In genomic region chr11:9662273-9662672, GRCh38 we compare ENCODE assay signal across 10 cellular contexts. TPM values are rescaled to one million over a fixed set of nuclear protein-coding genes. Genes with fewer than 3 reads are reported as not detected.
A peak's percentile ranks its signal among the peaks of the same experiment; 100 is the strongest.
DNase-seq lines count a peak whose midpoint lies in the region; TF ChIP-seq lines count a peak whose summit lies in the region.
"Had no signal": no experiment of that assay in that cellular context is flagged by ENCODE, and none has a peak within 500 bp of the region (broad histone marks: within the 10 kb centered on the region; RNA-seq: fewer than 3 reads in every experiment).

No MANE protein-coding gene starts in this region.

- intact Hi-C loops in activated CD4-positive, alpha-beta memory T cell treated with anti-CD3 and anti-CD28 coated beads for 36 hours (cut with micrococcal nuclease), result loop anchor here (5.0 kb wide), 1 partner anchor 95 kb away; no protein-coding TSS in a partner anchor
- intact Hi-C loops in left ventricle myocardium inferior (cut with micrococcal nuclease) (loop anchor here (10.0 kb wide), 1 partner anchor 53 kb away; no protein-coding TSS in a partner anchor), stomach (cut with DNase I; ENCODE audit: low total_unique reads) (no loop called here)

- no peak for TF ChIP-seq EP300 in stomach (IDR thresholded peaks at IDR 0.05)

- H3K9me3 ChIP-seq in left ventricle myocardium inferior (replicated peaks) (peaks cover 18% of the 10 kb centered on the region), stomach (peaks cover 0 to 7% (median 0%) of the 10 kb centered on the region in 4 donors)

- H3K27me3 Mint-ChIP-seq in activated CD4-positive, alpha-beta memory T cell treated with anti-CD3 and anti-CD28 coated beads, Interleukin-2, amount 10 ng/mL, durations not matched to agents 7 days and 5 days, result peaks cover 27% of the 10 kb centered on the region
- H3K27me3 Mint-ChIP-seq in activated CD4-positive, alpha-beta memory T cell treated with anti-CD3 and anti-CD28 coated beads for 36 hours, result peaks cover 28% of the 10 kb centered on the region

- H3K27ac Mint-ChIP-seq in activated CD4-positive, alpha-beta memory T cell treated with anti-CD3 and anti-CD28 coated beads, Interleukin-2, amount 10 ng/mL, durations not matched to agents 7 days and 5 days, result no peak overlapping the region
- H3K27ac Mint-ChIP-seq in activated CD4-positive, alpha-beta memory T cell treated with anti-CD3 and anti-CD28 coated beads for 36 hours, result no peak overlapping the region

- no peak overlapping the region for H3K4me3 ChIP-seq in left ventricle myocardium inferior
- no peak overlapping the region for H3K4me3 ChIP-seq in stomach

- H3K27me3 ChIP-seq in left ventricle myocardium inferior (ENCODE audit: low read depth), result no peaks in the 10 kb centered on the region
- no peaks in the 10 kb centered on the region for H3K27me3 ChIP-seq in stomach

- peaks cover 8% of the 10 kb centered on the region for H3K36me3 ChIP-seq in left ventricle myocardium inferior
- H3K36me3 ChIP-seq in stomach, result no peaks in the 10 kb centered on the region

- peaks cover 8% of the 10 kb centered on the region for H3K9me3 Mint-ChIP-seq in activated CD4-positive, alpha-beta memory T cell treated with anti-CD3 and anti-CD28 coated beads, Interleukin-2, amount 10 ng/mL, durations not matched to agents 7 days and 5 days
- H3K9me3 Mint-ChIP-seq in activated CD4-positive, alpha-beta memory T cell treated with anti-CD3 and anti-CD28 coated beads for 36 hours, result peaks cover 16% of the 10 kb centered on the region

- POLR2A ChIA-PET in activated CD4-positive, alpha-beta memory T cell treated with anti-CD3 and anti-CD28 coated beads, Interleukin-2, amount 10 ng/mL, durations not matched to agents 7 days and 5 days (lab: Charles Lee), result no interaction called here
- POLR2A ChIA-PET in activated CD4-positive, alpha-beta memory T cell treated with anti-CD3 and anti-CD28 coated beads for 36 hours (lab: Charles Lee), result no interaction called here

- peaks cover 21% of the 10 kb centered on the region for H3K4me1 Mint-ChIP-seq in activated CD4-positive, alpha-beta memory T cell treated with anti-CD3 and anti-CD28 coated beads, Interleukin-2, amount 10 ng/mL, durations not matched to agents 7 days and 5 days
- H3K4me1 Mint-ChIP-seq in activated CD4-positive, alpha-beta memory T cell treated with anti-CD3 and anti-CD28 coated beads for 36 hours (ENCODE audit: low read depth), result peaks cover 14% of the 10 kb centered on the region

- TF ChIP-seq CTCF in left ventricle myocardium inferior (IDR thresholded peaks at IDR 0.05; ENCODE audit: borderline replicate concordance) (no peak), stomach (IDR thresholded peaks at IDR 0.05) (no peak)

- CTCF ChIA-PET in activated CD4-positive, alpha-beta memory T cell treated with anti-CD3 and anti-CD28 coated beads, Interleukin-2, amount 10 ng/mL, durations not matched to agents 7 days and 5 days (lab: Charles Lee), result no interaction called here
- CTCF ChIA-PET in activated CD4-positive, alpha-beta memory T cell treated with anti-CD3 and anti-CD28 coated beads for 36 hours (lab: Charles Lee), result no interaction called here

- peak overlapping the region; percentile 97 for H3K27ac ChIP-seq in left ventricle myocardium inferior (replicated peaks)
- peak overlapping the region in 2 of 5 donors; percentile 95 to 98 for H3K27ac ChIP-seq in stomach

- TF ChIP-seq POLR2A in stomach (IDR thresholded peaks at IDR 0.05), result no peak

- peak overlapping the region; percentile 33 for H3K4me3 Mint-ChIP-seq in activated CD4-positive, alpha-beta memory T cell treated with anti-CD3 and anti-CD28 coated beads, Interleukin-2, amount 10 ng/mL, durations not matched to agents 7 days and 5 days
- H3K4me3 Mint-ChIP-seq in activated CD4-positive, alpha-beta memory T cell treated with anti-CD3 and anti-CD28 coated beads for 36 hours, result no peak overlapping the region

- peaks cover 9% of the 10 kb centered on the region for H3K36me3 Mint-ChIP-seq in activated CD4-positive, alpha-beta memory T cell treated with anti-CD3 and anti-CD28 coated beads, Interleukin-2, amount 10 ng/mL, durations not matched to agents 7 days and 5 days (ENCODE audit: low read depth)
- H3K36me3 Mint-ChIP-seq in activated CD4-positive, alpha-beta memory T cell treated with anti-CD3 and anti-CD28 coated beads for 36 hours, result peaks cover 9% of the 10 kb centered on the region

- no peak for DNase-seq in activated CD4-positive, alpha-beta memory T cell treated with anti-CD3 and anti-CD28 coated beads, Interleukin-2, amount 10 ng/mL, durations not matched to agents 7 days and 5 days
- DNase-seq in activated CD4-positive, alpha-beta memory T cell treated with anti-CD3 and anti-CD28 coated beads for 36 hours, result no peak
- DNase-seq in SIG-M5 treated with dmso at 0.1 percent for 504 hours (lab: John Stamatoyannopoulos, UW; ENCODE audit: unreplicated experiment) (peak; percentile 90), left ventricle myocardium inferior (no peak), superior temporal gyrus (ENCODE audit: extremely low spot score) (peak; percentile 34), AG20443 (ENCODE audit: low spot score) (no peak), LoVo (ENCODE audit: low spot score) (no peak), stomach (no peak)
- DNase-seq: activated gamma-delta T cell, SHP77 had no signal

- H3K4me1 ChIP-seq in left ventricle myocardium inferior (peaks cover 29% of the 10 kb centered on the region), stomach (peaks cover 0 to 25% (median 8%) of the 10 kb centered on the region in 4 donors)

- 51 to 72% (median 67%) methylated on average over 3 of the region's 3 CpGs for WGBS in stomach, 5 donors

RNA-seq across cellular contexts. Expression of gene SWAP70, which starts 1.6 kb away (rescaled TPM):
- 1 to 10 TPM; 8.6 to 9.1 TPM for total RNA-seq in activated CD4-positive, alpha-beta memory T cell treated with anti-CD3 and anti-CD28 coated beads, Interleukin-2, amount 10 ng/mL, durations not matched to agents 7 days and 5 days
- 1 to 10 TPM; 7.7 to 8.6 TPM for total RNA-seq in activated CD4-positive, alpha-beta memory T cell treated with anti-CD3 and anti-CD28 coated beads for 36 hours
- total RNA-seq in left ventricle myocardium inferior (20.6 TPM), stomach (10 to 100 TPM; 18.2 to 39.5 (median 19.8) TPM)
- 10 to 100 TPM in 2 of 3 donors, 1 to 10 TPM in 1; 5.1 to 11.0 (median 10.1) TPM for polyA plus RNA-seq in stomach

Comparison
In these comparisons a context has a peak if more than half of its experiments do, and no peak if none do; other contexts are left out.
1. DNase-seq: peak in SIG-M5 treated with dmso at 0.1 percent for 504 hours (single experiment) and superior temporal gyrus (single experiment); none in activated CD4-positive, alpha-beta memory T cell treated with anti-CD3 and anti-CD28 coated beads, Interleukin-2, amount 10 ng/mL, durations not matched to agents 7 days and 5 days (single experiment), activated CD4-positive, alpha-beta memory T cell treated with anti-CD3 and anti-CD28 coated beads for 36 hours (single experiment), left ventricle myocardium inferior (single experiment), AG20443 (single experiment), LoVo (single experiment) and stomach (single experiment).